ENCODE assay signal across 1 cellular context in the genomic region with DNA sequence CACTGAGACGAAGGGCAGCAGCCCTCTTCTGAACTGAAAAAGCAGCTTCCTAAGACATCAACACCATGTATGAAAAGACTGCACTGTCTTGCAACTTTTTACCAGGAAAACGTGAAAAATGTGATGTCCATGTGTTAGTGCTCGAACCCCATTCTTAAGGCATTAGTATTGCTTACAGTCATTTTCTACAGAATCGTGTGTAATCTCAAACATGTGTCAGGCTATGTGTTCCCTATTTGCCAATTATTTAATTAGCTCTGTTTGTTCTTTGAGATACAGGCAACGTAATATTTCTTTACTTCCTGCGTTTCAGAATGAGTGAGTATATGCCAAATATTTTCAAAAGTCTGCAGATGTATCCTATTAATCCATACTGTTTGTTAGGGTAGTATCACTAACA.
TF ChIP-seq lines count a peak whose summit lies in the region.

No MANE protein-coding gene starts in this region.

TF ChIP-seq in GM23338, 12 proteins besides CTCF, POLR2A, EP300 and RAD21 (continued from another document):
- TF ChIP-seq ZNF462 (CRISPR knock-in tag; IDR thresholded peaks at IDR 0.05) (no peak), ZNF331 (CRISPR knock-in tag; IDR thresholded peaks at IDR 0.05; ENCODE audit: low read depth) (no peak), EZH2phosphoT487 (IDR thresholded peaks at IDR 0.05; ENCODE audit: unreplicated experiment) (no peak), REST (IDR thresholded peaks at IDR 0.05; ENCODE audit: unreplicated experiment) (no peak), POLR2AphosphoS5 (IDR thresholded peaks at IDR 0.05; ENCODE audit: low read depth) (no peak), CREB1 (CRISPR knock-in tag; IDR thresholded peaks at IDR 0.05; ENCODE audit: low read depth) (no peak)
- TF ChIP-seq, protein P1, sequence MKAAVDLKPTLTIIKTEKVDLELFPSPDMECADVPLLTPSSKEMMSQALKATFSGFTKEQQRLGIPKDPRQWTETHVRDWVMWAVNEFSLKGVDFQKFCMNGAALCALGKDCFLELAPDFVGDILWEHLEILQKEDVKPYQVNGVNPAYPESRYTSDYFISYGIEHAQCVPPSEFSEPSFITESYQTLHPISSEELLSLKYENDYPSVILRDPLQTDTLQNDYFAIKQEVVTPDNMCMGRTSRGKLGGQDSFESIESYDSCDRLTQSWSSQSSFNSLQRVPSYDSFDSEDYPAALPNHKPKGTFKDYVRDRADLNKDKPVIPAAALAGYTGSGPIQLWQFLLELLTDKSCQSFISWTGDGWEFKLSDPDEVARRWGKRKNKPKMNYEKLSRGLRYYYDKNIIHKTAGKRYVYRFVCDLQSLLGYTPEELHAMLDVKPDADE (IDR thresholded peaks at IDR 0.05): no peak
